25 cellular contexts compared by ENCODE assay signal in genomic region chr5:133605323-133605722, GRCh38. TPM values are rescaled to one million over a fixed set of nuclear protein-coding genes. Genes with fewer than 3 reads are reported as not detected.
"Had no signal": no experiment of that assay in that cellular context is flagged by ENCODE, and none has a peak within 500 bp of the region (broad histone marks: within the 10 kb centered on the region; RNA-seq: fewer than 3 reads in every experiment).

No MANE protein-coding gene starts in this region.

- H3K27me3 ChIP-seq: thyroid gland had no signal

- H3K4me1 Mint-ChIP-seq: activated CD4-positive, alpha-beta memory T cell treated with anti-CD3 and anti-CD28 coated beads, Interleukin-2, amount 10 ng/mL, durations not matched to agents 7 days and 5 days; activated naive CD8-positive, alpha-beta T cell treated with anti-CD3 and anti-CD28 coated beads, Interleukin-2, amount 10 ng/mL, durations not matched to agents 7 days and 5 days had no signal

- H3K27ac Mint-ChIP-seq: activated CD4-positive, alpha-beta memory T cell treated with anti-CD3 and anti-CD28 coated beads, Interleukin-2, amount 10 ng/mL, durations not matched to agents 7 days and 5 days; activated naive CD8-positive, alpha-beta T cell treated with anti-CD3 and anti-CD28 coated beads, Interleukin-2, amount 10 ng/mL, durations not matched to agents 7 days and 5 days; activated T-cell treated with anti-CD3 and anti-CD28 coated beads, Interleukin-2, amount 50 U/mL, for 24 hours; activated T-helper 2 cell treated with anti-CD3 and anti-CD28 coated beads, Interferon-gamma antibody, Interleukin-2, Interleukin-4, amounts not matched to agents 10 μg/mL and 5 μg/mL and 100 μg/mL, durations not matched to agents 14 hours and 24 hours and 36 hours had no signal

- H3K9me3 Mint-ChIP-seq: activated CD4-positive, alpha-beta memory T cell treated with anti-CD3 and anti-CD28 coated beads, Interleukin-2, amount 10 ng/mL, durations not matched to agents 7 days and 5 days; activated naive CD8-positive, alpha-beta T cell treated with anti-CD3 and anti-CD28 coated beads, Interleukin-2, amount 10 ng/mL, durations not matched to agents 7 days and 5 days; activated T-cell treated with anti-CD3 and anti-CD28 coated beads, Interleukin-2, amount 50 U/mL, for 24 hours; activated T-helper 2 cell treated with anti-CD3 and anti-CD28 coated beads, Interferon-gamma antibody, Interleukin-2, Interleukin-4, amounts not matched to agents 10 μg/mL and 5 μg/mL and 100 μg/mL, durations not matched to agents 14 hours and 24 hours and 36 hours had no signal

- H3K4me1 ChIP-seq: foreskin keratinocyte, thyroid gland had no signal

- H3K36me3 ChIP-seq: cardiac muscle cell, thyroid gland had no signal

- H3K36me3 Mint-ChIP-seq: activated naive CD8-positive, alpha-beta T cell treated with anti-CD3 and anti-CD28 coated beads, Interleukin-2, amount 10 ng/mL, durations not matched to agents 7 days and 5 days had no signal

- H3K4me3 ChIP-seq: cardiac muscle cell, dorsolateral prefrontal cortex, thyroid gland had no signal

- H3K27ac ChIP-seq: cardiac muscle cell, dorsolateral prefrontal cortex, epithelial cell of prostate, foreskin keratinocyte, thyroid gland, WERI-Rb-1 had no signal

- DNase-seq: activated CD4-positive, alpha-beta memory T cell treated with anti-CD3 and anti-CD28 coated beads, Interleukin-2, amount 10 ng/mL, durations not matched to agents 7 days and 5 days; activated CD4-positive, alpha-beta T cell treated with anti-CD3 and anti-CD28 coated beads for 1 hour; activated naive CD4-positive, alpha-beta T cell treated with Interleukin-2 at 50 U/mL for 16 hours; activated naive CD8-positive, alpha-beta T cell treated with anti-CD3 and anti-CD28 coated beads, Interleukin-2, amount 10 ng/mL, durations not matched to agents 7 days and 5 days; activated T-cell treated with anti-CD3 and anti-CD28 coated beads, Interleukin-2, amount 50 U/mL, for 24 hours; amygdala; dorsolateral prefrontal cortex; foreskin keratinocyte; glutamatergic neuron; mammary epithelial cell; midbrain; occipital lobe; retina; stimulated activated CD4-positive, alpha-beta T cell treated with anti-CD3 and anti-CD28 coated beads, Interleukin-12 subunit alpha, Interleukin-12 subunit beta, amount 100 ng/mL, for 4 hours; stimulated activated CD4-positive, alpha-beta T cell treated with anti-CD3 and anti-CD28 coated beads, Interleukin-1b, Interleukin-23, amount 100 ng/mL, for 48 hours; stimulated activated CD8-positive, alpha-beta memory T cell treated with anti-CD3 and anti-CD28 coated beads, Interleukin-4, amount 100 ng/mL, for 48 hours; stimulated activated naive CD4-positive, alpha-beta T cell treated with Interleukin-2 at 50 U/mL for 16 hours; T-helper 2 cell; thyroid gland; WERI-Rb-1 had no signal

- H3K4me3 Mint-ChIP-seq: activated CD4-positive, alpha-beta memory T cell treated with anti-CD3 and anti-CD28 coated beads, Interleukin-2, amount 10 ng/mL, durations not matched to agents 7 days and 5 days; activated naive CD8-positive, alpha-beta T cell treated with anti-CD3 and anti-CD28 coated beads, Interleukin-2, amount 10 ng/mL, durations not matched to agents 7 days and 5 days; activated T-cell treated with anti-CD3 and anti-CD28 coated beads, Interleukin-2, amount 50 U/mL, for 24 hours had no signal

- ATAC-seq: foreskin keratinocyte, left lobe of liver had no signal

- H3K9me3 ChIP-seq: thyroid gland had no signal

RNA-seq across cellular contexts. Expression of gene FSTL4, which starts 7.0 kb away (rescaled TPM):
- total RNA-seq: activated CD4-positive, alpha-beta memory T cell treated with anti-CD3 and anti-CD28 coated beads, Interleukin-2, amount 10 ng/mL, durations not matched to agents 7 days and 5 days; left lobe of liver; subcutaneous adipose tissue had no signal
